25 cellular contexts compared by ENCODE assay signal in the genomic region with DNA sequence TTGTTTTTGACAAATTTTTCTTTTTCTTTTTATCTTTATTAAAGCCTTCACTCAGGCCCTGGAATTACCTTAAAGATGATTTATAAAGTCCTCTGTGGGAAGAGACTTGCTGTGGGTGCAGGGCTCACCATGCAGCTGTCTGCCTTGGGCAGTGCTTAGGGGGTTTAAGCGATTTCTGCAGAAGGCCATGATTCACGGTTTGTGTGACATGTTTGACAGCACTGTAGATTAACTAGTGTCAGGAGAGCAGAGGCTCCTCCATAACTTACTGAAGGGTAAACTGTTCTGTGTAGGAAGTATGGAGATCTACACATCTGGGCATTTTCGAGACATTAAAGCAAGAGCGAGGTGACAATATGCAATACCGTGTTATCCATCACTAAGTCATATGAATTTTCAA.
DNase-seq lines count a peak whose midpoint lies in the region; ATAC-seq, FAIRE-seq and TF ChIP-seq lines count a peak whose summit lies in the region.
"Had no signal": no experiment of that assay in that cellular context is flagged by ENCODE, and none has a peak within 500 bp of the region (broad histone marks: within the 10 kb centered on the region; RNA-seq: fewer than 3 reads in every experiment).

No MANE protein-coding gene starts in this region.

- peaks cover 4% of the 10 kb centered on the region in 2 donors for H3K4me1 Mint-ChIP-seq in effector memory CD8-positive, alpha-beta T cell (ENCODE audit: low read depth in 2 of 2)
- H3K4me1 Mint-ChIP-seq in stimulated activated naive B cell treated with anti-CD40 and anti-IgM and Interleukin-4, amounts not matched to agents 10 μg/mL and 1 μg/mL and 100 μg/mL, for 72 hours = peaks cover 0 to 3% of the 10 kb centered on the region in 2 donors
- H3K4me1 Mint-ChIP-seq: stimulated activated memory B cell treated with anti-CD40 and anti-IgM and Interleukin-4, amounts not matched to agents 10 μg/mL and 1 μg/mL and 100 μg/mL, for 72 hours had no signal

- H3K27me3 ChIP-seq in brain microvascular endothelial cell (replicated peaks) = no peaks in the 10 kb centered on the region
- H3K27me3 ChIP-seq: ascending aorta, left lung, suprapubic skin had no signal

- no peak for FAIRE-seq in GM19239 (lab: Jason Lieb, UNC)
- FAIRE-seq: G401.6 had no signal

- TF ChIP-seq CTCF in brain microvascular endothelial cell (IDR thresholded peaks at IDR 0.05; ENCODE audit: low read depth, low read length, missing control alignments) = no peak

- H3K27me3 Mint-ChIP-seq in effector memory CD8-positive, alpha-beta T cell = no peaks in the 10 kb centered on the region
- no peaks in the 10 kb centered on the region for H3K27me3 Mint-ChIP-seq in stimulated activated naive B cell treated with anti-CD40 and anti-IgM and Interleukin-4, amounts not matched to agents 10 μg/mL and 1 μg/mL and 100 μg/mL, for 72 hours
- H3K27me3 Mint-ChIP-seq: activated naive CD8-positive, alpha-beta T cell; activated T-helper 17 cell treated with anti-CD3 and anti-CD28 coated beads, Interleukin-2, amount 50 U/mL, for 72 hours; stimulated activated memory B cell treated with anti-CD40 and anti-IgM and Interleukin-4, amounts not matched to agents 10 μg/mL and 1 μg/mL and 100 μg/mL, for 72 hours had no signal

- DNase-seq in A172 (ENCODE audit: low spot score) (peak; percentile 32), NCI-H82 treated with DMSO at 0.1 percent for 48 hours (lab: John Stamatoyannopoulos, UW; ENCODE audit: unreplicated experiment) (peak; percentile 31), brain microvascular endothelial cell (peak; percentile 27), myocyte (ENCODE audit: low read depth) (peak; percentile 46), GM19239 (ENCODE audit: insufficient read length, low spot score) (no peak)
- DNase-seq in effector memory CD8-positive, alpha-beta T cell = no peak
- DNase-seq in stimulated activated naive B cell treated with anti-CD40 and anti-IgM and Interleukin-4, amounts not matched to agents 10 μg/mL and 1 μg/mL and 100 μg/mL, for 72 hours = no peak
- DNase-seq: activated CD8-positive, alpha-beta memory T cell treated with anti-CD3 and anti-CD28 coated beads, Interleukin-2, amount 50 U/mL, for 48 hours; GOT3; Karpas-422; left lung; mucosa of descending colon; NCI-H510A; psoas muscle; RPMI8226; T-helper 9 cell had no signal

- no peaks in the 10 kb centered on the region for H3K36me3 Mint-ChIP-seq in effector memory CD8-positive, alpha-beta T cell (ENCODE audit: insufficient read depth)
- peaks cover 5 to 24% of the 10 kb centered on the region in 2 donors for H3K36me3 Mint-ChIP-seq in stimulated activated naive B cell treated with anti-CD40 and anti-IgM and Interleukin-4, amounts not matched to agents 10 μg/mL and 1 μg/mL and 100 μg/mL, for 72 hours
- H3K36me3 Mint-ChIP-seq: WTC11 had no signal

- H3K4me3 Mint-ChIP-seq in effector memory CD8-positive, alpha-beta T cell = no peak overlapping the region
- no peak overlapping the region for H3K4me3 Mint-ChIP-seq in stimulated activated naive B cell treated with anti-CD40 and anti-IgM and Interleukin-4, amounts not matched to agents 10 μg/mL and 1 μg/mL and 100 μg/mL, for 72 hours
- H3K4me3 Mint-ChIP-seq: activated naive CD8-positive, alpha-beta T cell; activated T-helper 17 cell treated with anti-CD3 and anti-CD28 coated beads, Interleukin-2, amount 50 U/mL, for 72 hours; stimulated activated memory B cell treated with anti-CD40 and anti-IgM and Interleukin-4, amounts not matched to agents 10 μg/mL and 1 μg/mL and 100 μg/mL, for 72 hours; WTC11 had no signal

- no peak for ATAC-seq in effector memory CD8-positive, alpha-beta T cell (replicated peaks)
- no peak for ATAC-seq in stimulated activated naive B cell treated with anti-CD40 and anti-IgM and Interleukin-4, amounts not matched to agents 10 μg/mL and 1 μg/mL and 100 μg/mL, for 72 hours (replicated peaks)
- ATAC-seq in HG03520 (IDR thresholded peaks at IDR 0.05; ENCODE audit: unreplicated experiment) = no peak
- ATAC-seq: activated T-helper 17 cell treated with anti-CD3 and anti-CD28 coated beads, Interleukin-2, amount 50 U/mL, for 72 hours; left lung; mucosa of descending colon; stimulated activated memory B cell treated with anti-CD40 and anti-IgM and Interleukin-4, amounts not matched to agents 10 μg/mL and 1 μg/mL and 100 μg/mL, for 72 hours; WTC11 had no signal

- H3K9me3 Mint-ChIP-seq in effector memory CD8-positive, alpha-beta T cell = no peaks in the 10 kb centered on the region
- no peaks in the 10 kb centered on the region for H3K9me3 Mint-ChIP-seq in stimulated activated naive B cell treated with anti-CD40 and anti-IgM and Interleukin-4, amounts not matched to agents 10 μg/mL and 1 μg/mL and 100 μg/mL, for 72 hours
- H3K9me3 Mint-ChIP-seq: activated T-helper 17 cell treated with anti-CD3 and anti-CD28 coated beads, Interleukin-2, amount 50 U/mL, for 72 hours; stimulated activated memory B cell treated with anti-CD40 and anti-IgM and Interleukin-4, amounts not matched to agents 10 μg/mL and 1 μg/mL and 100 μg/mL, for 72 hours; WTC11 had no signal

- in situ Hi-C loops in brain microvascular endothelial cell (cut with HindIII; ENCODE audit: low pct_ligation_motif_present, low sequenced_read_pairs) = no loop called here

- H3K4me3 ChIP-seq in brain microvascular endothelial cell (ENCODE audit: low read depth, low read length) = no peak overlapping the region
- H3K4me3 ChIP-seq: ascending aorta, left lung, mucosa of descending colon, psoas muscle, suprapubic skin had no signal

- H3K27ac Mint-ChIP-seq in effector memory CD8-positive, alpha-beta T cell = no peak overlapping the region
- no peak overlapping the region for H3K27ac Mint-ChIP-seq in stimulated activated naive B cell treated with anti-CD40 and anti-IgM and Interleukin-4, amounts not matched to agents 10 μg/mL and 1 μg/mL and 100 μg/mL, for 72 hours
- H3K27ac Mint-ChIP-seq: activated naive CD8-positive, alpha-beta T cell; activated T-helper 17 cell treated with anti-CD3 and anti-CD28 coated beads, Interleukin-2, amount 50 U/mL, for 72 hours; stimulated activated memory B cell treated with anti-CD40 and anti-IgM and Interleukin-4, amounts not matched to agents 10 μg/mL and 1 μg/mL and 100 μg/mL, for 72 hours had no signal

- peak overlapping the region; percentile 80 for H3K27ac ChIP-seq in brain microvascular endothelial cell
- H3K27ac ChIP-seq: epithelial cell of prostate, left lung, suprapubic skin had no signal

- H3K36me3 ChIP-seq in brain microvascular endothelial cell (replicated peaks) = no peaks in the 10 kb centered on the region
- H3K36me3 ChIP-seq: ascending aorta, left lung had no signal

Comparison
In these comparisons a context has a peak if more than half of its experiments do, and no peak if none do; other contexts are left out.
1. DNase-seq: peak in A172 (single experiment), NCI-H82 treated with DMSO at 0.1 percent for 48 hours (single experiment), brain microvascular endothelial cell (single experiment) and myocyte (single experiment); none in effector memory CD8-positive, alpha-beta T cell (0 of 3), stimulated activated naive B cell treated with anti-CD40 and anti-IgM and Interleukin-4, amounts not matched to agents 10 μg/mL and 1 μg/mL and 100 μg/mL, for 72 hours (single experiment) and GM19239 (single experiment).